In genomic region chr18:79988079-79988924, GRCh38 we compare ENCODE assay signal across 1 cellular context.
A peak's percentile ranks its signal among the peaks of the same experiment; 100 is the strongest.
TF ChIP-seq lines count a peak whose summit lies in the region.

Gene TXNL4A, minus strand, starts transcription at chr18:79988563. Its CDS starts 171 bp downstream, at chr18:79988392.

TF ChIP-seq in K562, 482 proteins besides CTCF, POLR2A, EP300 and RAD21 (continued from another document and continues in another):
- TF ChIP-seq RBBP5 (IDR thresholded peaks at IDR 0.05; ENCODE audit: borderline replicate concordance, insufficient read depth, low read length, poor library complexity, severe bottlenecking) (peak; percentile 92), UBTF (IDR thresholded peaks at IDR 0.05; ENCODE audit: borderline replicate concordance in 1 of 2, low read depth in 2 of 2, low read length in 2 of 2) (peak in 1 of 2 experiments; percentile 72; a peak in 1 of 4 replicates), NCOA6 (IDR thresholded peaks at IDR 0.05) (peak; percentile 98), NRF1 (conservative IDR thresholded peaks at IDR 0.05 in 1 of 2, IDR thresholded peaks at IDR 0.05 in 1 of 2) (peak; percentile 79 to 83), ZNF740 (CRISPR knock-in tag; IDR thresholded peaks at IDR 0.05) (peak; percentile 27; the same call in 1 of the 2 replicates), ZNF740 (tag; IDR thresholded peaks at IDR 0.05) (no peak), RBFOX2 (IDR thresholded peaks at IDR 0.05; ENCODE audit: low read depth, low read length) (peak; percentile 89), CBX3 (IDR thresholded peaks at IDR 0.05; ENCODE audit: borderline replicate concordance in 1 of 2, low read length in 2 of 2) (no peak), ZBTB2 (IDR thresholded peaks at IDR 0.05) (peak; percentile 97), CXXC5 (CRISPR knock-in tag; IDR thresholded peaks at IDR 0.05) (peak; percentile 94), THAP12 (CRISPR knock-in tag; IDR thresholded peaks at IDR 0.05) (0 out of 2 replicates have a peak, but pooled peaks have one; percentile 34), MTA3 (IDR thresholded peaks at IDR 0.05; ENCODE audit: borderline replicate concordance) (no peak), POLR2AphosphoS5 (IDR thresholded peaks at IDR 0.05; ENCODE audit: control insufficient read depth, insufficient read depth, low read depth, low read length) (peak; percentile 46; the same call in 1 of the 2 replicates), ZBTB7A (IDR thresholded peaks at IDR 0.05; ENCODE audit: borderline replicate concordance, control insufficient read depth, low read depth, low read length) (peak; percentile 46; the same call in 1 of the 2 replicates), PHF8 (IDR thresholded peaks at IDR 0.05; ENCODE audit: borderline replicate concordance, low read length) (peak; percentile 71; the same call in 1 of the 2 replicates), THRAP3 (IDR thresholded peaks at IDR 0.05; ENCODE audit: borderline replicate concordance) (no peak), RFX7 (CRISPR knock-in tag; IDR thresholded peaks at IDR 0.05) (no peak), KLF1 (tag; IDR thresholded peaks at IDR 0.05) (no peak), AFF4 (CRISPR knock-in tag; IDR thresholded peaks at IDR 0.05) (peak; percentile 76), ZNF140 (CRISPR knock-in tag; IDR thresholded peaks at IDR 0.05) (no peak), PKNOX1 (IDR thresholded peaks at IDR 0.05) (peak; percentile 39; the same call in 1 of the 2 replicates), CREB1 (IDR thresholded peaks at IDR 0.05) (peak; percentile 90), CREB1 (CRISPR knock-in tag; IDR thresholded peaks at IDR 0.05) (peak; percentile 87), ZFX (CRISPR knock-in tag; IDR thresholded peaks at IDR 0.05) (peak; percentile 91), CCNT2 (IDR thresholded peaks at IDR 0.05; ENCODE audit: borderline replicate concordance, extremely low read depth, insufficient read length, low read depth, low read length) (peak; percentile 19), POLR3G (IDR thresholded peaks at IDR 0.05; ENCODE audit: extremely low read depth, insufficient read length, insufficient replicate concordance) (no peak), ZC3H4 (CRISPR knock-in tag; IDR thresholded peaks at IDR 0.05; ENCODE audit: borderline replicate concordance) (no peak), MNT (conservative IDR thresholded peaks at IDR 0.05) (peak; percentile 45 to 72), ZBTB11 (CRISPR knock-in tag; IDR thresholded peaks at IDR 0.05) (peak in 1 of 3 experiments; percentile 76; a peak in 1 of 6 replicates), PHF20 (IDR thresholded peaks at IDR 0.05; ENCODE audit: partially characterized antibody) (peak; percentile 62), GMEB1 (CRISPR knock-in tag; IDR thresholded peaks at IDR 0.05) (peak; percentile 99), PHTF2 (CRISPR knock-in tag; IDR thresholded peaks at IDR 0.05) (no peak)
